Comparison of ENCODE assay signal across 1 cellular context in genomic region chr19:33242911-33243310, GRCh38.
TF ChIP-seq lines count a peak whose summit lies in the region.

No MANE protein-coding gene starts in this region.

TF ChIP-seq in HEK293, 187 proteins besides CTCF, POLR2A, EP300 and RAD21 (continued from another document):
- no peak for TF ChIP-seq PRDM4 (tag by site-specific recombination; IDR thresholded peaks at IDR 0.05)
- no peak for TF ChIP-seq ZNF785 (tag by site-specific recombination; IDR thresholded peaks at IDR 0.05)
- 0 out of 2 replicates have a peak, but pooled peaks have one; percentile 14 for TF ChIP-seq ZNF623 (tag by site-specific recombination; IDR thresholded peaks at IDR 0.05)
- no peak for TF ChIP-seq ZNF621 (tag by site-specific recombination; IDR thresholded peaks at IDR 0.05)
